23 cellular contexts compared by ENCODE assay signal in the genomic region with DNA sequence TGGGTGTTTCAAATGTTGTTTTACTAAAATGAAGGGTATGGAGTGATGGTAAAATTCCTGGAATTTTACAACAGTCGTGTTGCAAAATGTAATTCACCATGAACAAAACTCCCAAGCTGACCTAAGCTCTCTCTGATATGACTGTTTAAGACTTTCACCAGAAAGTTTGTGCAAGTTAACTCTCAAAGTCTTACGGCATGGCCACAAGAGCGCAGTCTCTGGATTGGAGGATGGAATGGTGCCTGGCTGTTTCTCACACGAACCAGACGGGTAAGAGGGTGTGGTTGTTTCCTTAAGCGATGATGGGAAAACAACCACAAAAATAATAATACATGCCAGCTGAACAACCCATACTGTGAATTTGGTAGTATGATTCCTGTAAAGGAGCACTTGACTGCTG.
"Had no signal": no experiment of that assay in that cellular context is flagged by ENCODE, and none has a peak within 500 bp of the region (broad histone marks: within the 10 kb centered on the region; RNA-seq: fewer than 3 reads in every experiment).

No MANE protein-coding gene starts in this region.

- H3K27me3 ChIP-seq: foreskin keratinocyte, gastroesophageal sphincter, heart left ventricle, pancreas, right lobe of liver, testis, tibial artery had no signal

- H3K9me3 Mint-ChIP-seq: effector memory CD8-positive, alpha-beta T cell; immature natural killer cell; naive B cell; natural killer cell treated with Interleukin-12 subunit alpha and Interleukin-12 subunit beta and Interleukin-15 and Interleukin-18, amount 100 ng/mL, for 72 hours; neural crest cell; stimulated activated memory B cell treated with anti-CD40 and anti-IgM and Interleukin-4, amounts not matched to agents 10 μg/mL and 1 μg/mL and 100 μg/mL, for 72 hours; type B pancreatic cell had no signal

- H3K4me3 Mint-ChIP-seq: effector memory CD8-positive, alpha-beta T cell; immature natural killer cell; naive B cell; natural killer cell treated with Interleukin-12 subunit alpha and Interleukin-12 subunit beta and Interleukin-15 and Interleukin-18, amount 100 ng/mL, for 72 hours; neural crest cell; stimulated activated memory B cell treated with anti-CD40 and anti-IgM and Interleukin-4, amounts not matched to agents 10 μg/mL and 1 μg/mL and 100 μg/mL, for 72 hours; type B pancreatic cell had no signal

- H3K4me3 ChIP-seq: gastroesophageal sphincter, heart left ventricle, lower lobe of right lung, pancreas, right lobe of liver, testis, tibial artery had no signal

- H3K36me3 ChIP-seq: gastroesophageal sphincter, heart left ventricle, lower lobe of right lung, neutrophil, pancreas, right lobe of liver had no signal

- ATAC-seq: effector memory CD8-positive, alpha-beta T cell; foreskin keratinocyte; gastroesophageal sphincter; heart left ventricle; left ventricle myocardium superior; lower lobe of right lung; natural killer cell treated with Interleukin-12 subunit alpha and Interleukin-12 subunit beta and Interleukin-15 and Interleukin-18, amount 100 ng/mL, for 72 hours; pancreas; right lobe of liver; stimulated activated memory B cell treated with anti-CD40 and anti-IgM and Interleukin-4, amounts not matched to agents 10 μg/mL and 1 μg/mL and 100 μg/mL, for 72 hours; stimulated activated naive CD8-positive, alpha-beta T cell treated with anti-CD3 and anti-CD28 coated beads, Interleukin-15, Interleukin-2, amounts not matched to agents 100 U/mL and 50 U/mL, for 24 hours had no signal

- DNase-seq: cerebellar nuclear complex; cortex of kidney; effector memory CD8-positive, alpha-beta T cell; foreskin keratinocyte; heart left ventricle; hypothalamus; immature natural killer cell; left ventricle myocardium superior; lower lobe of right lung; naive B cell; pancreas; right lobe of liver; stimulated activated CD4-positive, alpha-beta T cell treated with anti-CD3 and anti-CD28 coated beads, Interleukin-4, amount 100 ng/mL, for 4 hours; stimulated activated naive CD8-positive, alpha-beta T cell treated with anti-CD3 and anti-CD28 coated beads, Interleukin-15, Interleukin-2, amounts not matched to agents 100 U/mL and 50 U/mL, for 24 hours; substantia nigra; testis; tibial artery had no signal

- H3K36me3 Mint-ChIP-seq: immature natural killer cell; naive B cell; natural killer cell treated with Interleukin-12 subunit alpha and Interleukin-12 subunit beta and Interleukin-15 and Interleukin-18, amount 100 ng/mL, for 72 hours; stimulated activated memory B cell treated with anti-CD40 and anti-IgM and Interleukin-4, amounts not matched to agents 10 μg/mL and 1 μg/mL and 100 μg/mL, for 72 hours; type B pancreatic cell had no signal

- H3K9me3 ChIP-seq: gastroesophageal sphincter, heart left ventricle, lower lobe of right lung, neutrophil, pancreas, right lobe of liver, testis, tibial artery had no signal

- H3K27ac Mint-ChIP-seq: effector memory CD8-positive, alpha-beta T cell; immature natural killer cell; naive B cell; natural killer cell treated with Interleukin-12 subunit alpha and Interleukin-12 subunit beta and Interleukin-15 and Interleukin-18, amount 100 ng/mL, for 72 hours; stimulated activated memory B cell treated with anti-CD40 and anti-IgM and Interleukin-4, amounts not matched to agents 10 μg/mL and 1 μg/mL and 100 μg/mL, for 72 hours; type B pancreatic cell had no signal

- H3K27me3 Mint-ChIP-seq: naive B cell; stimulated activated memory B cell treated with anti-CD40 and anti-IgM and Interleukin-4, amounts not matched to agents 10 μg/mL and 1 μg/mL and 100 μg/mL, for 72 hours had no signal

- H3K4me1 Mint-ChIP-seq: immature natural killer cell; naive B cell; neural crest cell; stimulated activated memory B cell treated with anti-CD40 and anti-IgM and Interleukin-4, amounts not matched to agents 10 μg/mL and 1 μg/mL and 100 μg/mL, for 72 hours had no signal

- H3K4me1 ChIP-seq: foreskin keratinocyte, gastroesophageal sphincter, pancreas, right lobe of liver, testis, tibial artery had no signal

- H3K27ac ChIP-seq: foreskin keratinocyte, gastroesophageal sphincter, lower lobe of right lung, neutrophil, pancreas, right lobe of liver, testis, tibial artery had no signal
